In genomic region chrX:7926501-7926900, GRCh38 we compare ENCODE assay signal across 8 cellular contexts. TPM values are rescaled to one million over a fixed set of nuclear protein-coding genes. Genes with fewer than 3 reads are reported as not detected.
DNase-seq lines count a peak whose midpoint lies in the region; ATAC-seq, FAIRE-seq and TF ChIP-seq lines count a peak whose summit lies in the region.

No MANE protein-coding gene starts in this region.

- no peak for DNase-seq in activated T-cell treated with anti-CD3 and anti-CD28 coated beads, Interleukin-2, amount 50 U/mL, for 72 hours
- no peak for DNase-seq in activated T-cell treated with anti-CD3 and anti-CD28 coated beads, Interleukin-2, amount 50 U/mL, for 1 hour
- DNase-seq in GM12878 (ENCODE audit: low read depth, low spot score) = no peak
- DNase-seq in thyroid gland = no peak
- no peak for DNase-seq in NCI-H82 treated with DMSO at 0.1 percent for 48 hours (lab: John Stamatoyannopoulos, UW; ENCODE audit: unreplicated experiment)
- DNase-seq in NCI-H69 (lab: John Stamatoyannopoulos, UW) = no peak
- no peak for DNase-seq in T-helper 9 cell

- H3K27ac Mint-ChIP-seq in activated T-cell treated with anti-CD3 and anti-CD28 coated beads, Interleukin-2, amount 50 U/mL, for 72 hours = no peak overlapping the region

- H3K4me2 ChIP-seq in GM12878 (ENCODE audit: control insufficient read depth, insufficient read depth) = peak overlapping the region; percentile 85

- TF ChIP-seq CTCF in GM12878 (IDR thresholded peaks at IDR 0.05 in 2 of 3, conservative IDR thresholded peaks at IDR 0.05 in 1 of 3; ENCODE audit: control insufficient read depth in 2 of 3, extremely low read depth in 1 of 3, insufficient read depth in 1 of 3, low read depth in 3 of 3, low read length in 3 of 3) (no peak), liver (IDR thresholded peaks at IDR 0.05; ENCODE audit: low read depth, low read length, missing input control) (no peak), thyroid gland (IDR thresholded peaks at IDR 0.05) (no peak)

- RAD21 ChIA-PET in GM12878 (lab: Charles Lee; ENCODE audit: unreplicated experiment) = interaction anchor here (1.0 to 2.2 kb wide), 2 partner anchors 26 to 736 kb away, joined by 3 to 9 read pairs; no protein-coding TSS in a partner anchor

- H3K9ac ChIP-seq in GM12878 (ENCODE audit: control insufficient read depth, insufficient read depth, low read length) (peak overlapping the region; percentile 65), liver (ENCODE audit: low read depth in 1 of 2, low read length in 2 of 2) (peak overlapping the region; percentile 30 to 83)

- no peaks in the 10 kb centered on the region for H3K9me3 ChIP-seq in GM12878 (replicated peaks; ENCODE audit: control insufficient read depth, insufficient read depth, low read length)
- no peaks in the 10 kb centered on the region for H3K9me3 ChIP-seq in liver (ENCODE audit: control insufficient read depth in 4 of 4, low read length in 3 of 4)
- no peaks in the 10 kb centered on the region for H3K9me3 ChIP-seq in thyroid gland

- in situ Hi-C loops in GM12878 (cut with MboI) = loop anchor here (5.0 to 25.0 kb wide), 3 partner anchors 794 to 1904 kb away; no protein-coding TSS in a partner anchor

- 0 out of 2 replicates have a peak, but pooled peaks cover 2% of the 10 kb centered on the region for H3K79me2 ChIP-seq in GM12878 (ENCODE audit: control insufficient read depth, insufficient read depth, low read length)

- H3K27me3 ChIP-seq in GM12878 (replicated peaks in 1 of 2; ENCODE audit: control insufficient read depth in 2 of 2, insufficient read depth in 2 of 2, low read length in 1 of 2) = no peaks in the 10 kb centered on the region
- no peaks in the 10 kb centered on the region for H3K27me3 ChIP-seq in liver (ENCODE audit: control insufficient read depth in 4 of 4, insufficient read depth in 4 of 4, low read length in 3 of 4)
- no peaks in the 10 kb centered on the region for H3K27me3 ChIP-seq in thyroid gland

- no peaks in the 10 kb centered on the region for H3K9me3 Mint-ChIP-seq in activated T-cell treated with anti-CD3 and anti-CD28 coated beads, Interleukin-2, amount 50 U/mL, for 72 hours

- H3K4me3 ChIP-seq in GM12878 (peak overlapping the region; percentile 67), liver (ENCODE audit: low read depth in 1 of 3, low read length in 3 of 3) (peak overlapping the region; percentile 76 to 87 (median 84)), thyroid gland (replicated peaks in 1 of 3) (peak overlapping the region in 2 of 3 donors; percentile 26 to 56)

- CTCF ChIA-PET in GM12878 (lab: Yijun Ruan, JAX) = interaction anchor here (0.6 to 3.1 kb wide), 15 partner anchors 9 to 1904 kb away, joined by 3 to 27 read pairs (median 4); no protein-coding TSS in a partner anchor

- TF ChIP-seq RAD21 in GM12878 (IDR thresholded peaks at IDR 0.05; ENCODE audit: insufficient read depth, low read depth, low read length) (no peak), liver (IDR thresholded peaks at IDR 0.05) (no peak)

- peaks cover 28% of the 10 kb centered on the region for H3K4me1 Mint-ChIP-seq in activated T-cell treated with anti-CD3 and anti-CD28 coated beads, Interleukin-2, amount 50 U/mL, for 72 hours (ENCODE audit: low read depth)

- H3K27ac ChIP-seq in GM12878 (ENCODE audit: control insufficient read depth, insufficient read depth) (peak overlapping the region; percentile 84), liver (ENCODE audit: low read depth in 1 of 2, low read length in 2 of 2) (peak overlapping the region; percentile 91), thyroid gland (peak overlapping the region in 2 of 3 donors; percentile 75 to 89)

- SMC1A ChIA-PET in GM12878 (lab: Charles Lee; ENCODE audit: uncharacterized antibody, unreplicated experiment) = interaction anchor here (0.7 to 1.0 kb wide), 3 partner anchors 23 to 793 kb away, joined by 3 read pairs; no protein-coding TSS in a partner anchor

- TF ChIP-seq EP300 in GM12878 (IDR thresholded peaks at IDR 0.05; ENCODE audit: borderline replicate concordance in 1 of 2, control insufficient read depth in 1 of 2, low read depth in 2 of 2, low read length in 2 of 2) = no peak

- H3K27me3 Mint-ChIP-seq in activated T-cell treated with anti-CD3 and anti-CD28 coated beads, Interleukin-2, amount 50 U/mL, for 72 hours (ENCODE audit: low read depth) = no peaks in the 10 kb centered on the region

- H4K20me1 ChIP-seq in GM12878 (ENCODE audit: control insufficient read depth, insufficient read depth) = no peaks in the 10 kb centered on the region

- H3K36me3 Mint-ChIP-seq in activated T-cell treated with anti-CD3 and anti-CD28 coated beads, Interleukin-2, amount 50 U/mL, for 72 hours (ENCODE audit: insufficient read depth in 2 of 2) = peaks cover 0 to 1% of the 10 kb centered on the region in 2 donors

- intact Hi-C loops in GM12878 (cut with micrococcal nuclease; ENCODE audit: unreplicated experiment) (loop anchor here (2.0 to 10.0 kb wide), 6 partner anchors 60 to 1906 kb away; partner anchors contain the start of genes PUDP and STS), thyroid gland (cut with DNase I) (no loop called here)

- ATAC-seq in activated T-cell treated with anti-CD3 and anti-CD28 coated beads, Interleukin-2, amount 50 U/mL, for 72 hours (replicated peaks in 1 of 2) = no peak
- no peak for ATAC-seq in GM12878

- no TSS peak for BruUV-seq in GM12878 (replicated peaks; lab: Mats Ljungman, UMichigan)

- POLR2A ChIA-PET in GM12878 (lab: Charles Lee) = no interaction called here

- H3K4me1 ChIP-seq in GM12878 (ENCODE audit: control insufficient read depth, insufficient read depth, low read length) (peaks cover 7% of the 10 kb centered on the region), liver (ENCODE audit: control insufficient read depth in 4 of 4, insufficient read depth in 4 of 4, low read length in 3 of 4) (peaks cover 0 to 37% (median 31%) of the 10 kb centered on the region in 4 donors), thyroid gland (peaks cover 0 to 10% of the 10 kb centered on the region in 2 donors)

- peak overlapping the region; percentile 90 to 91 for H3K4me3 Mint-ChIP-seq in activated T-cell treated with anti-CD3 and anti-CD28 coated beads, Interleukin-2, amount 50 U/mL, for 72 hours

- H3K36me3 ChIP-seq in GM12878 (ENCODE audit: control insufficient read depth in 2 of 2, insufficient read depth in 2 of 2, low read length in 1 of 2) (no peaks in the 10 kb centered on the region), liver (ENCODE audit: control insufficient read depth in 4 of 4, insufficient read depth in 3 of 4, low read depth in 1 of 4, low read length in 3 of 4) (peaks cover 0 to 6% (median 4%) of the 10 kb centered on the region in 4 donors), thyroid gland (peaks cover 1 to 5% of the 10 kb centered on the region in 2 donors)

- WGBS in GM12878 (ENCODE audit: insufficient coverage, insufficient replicate concordance, low lambda C conversion rate, missing lambda C conversion rate) = 86% methylated on average over 5 of the region's 5 CpGs
- 50% methylated on average over 5 of the region's 5 CpGs for WGBS in liver
- WGBS in thyroid gland, 2 donors = 91 to 93% methylated on average over 4 to 5 of the region's 5 CpGs

- TF ChIP-seq POLR2A in GM12878 (IDR thresholded peaks at IDR 0.05; ENCODE audit: low read depth, low read length) = no peak
- no peak for TF ChIP-seq POLR2A in thyroid gland (IDR thresholded peaks at IDR 0.05)

- FAIRE-seq in GM12878 (lab: Jason Lieb, UNC) = no peak

- H2AFZ ChIP-seq in GM12878 (ENCODE audit: control insufficient read depth, low read depth, low read length) = peak overlapping the region; percentile 73

TF ChIP-seq in GM12878, 131 proteins besides CTCF, POLR2A, EP300 and RAD21 (continues in another document):
- TF ChIP-seq ZNF274 (IDR thresholded peaks at IDR 0.05; ENCODE audit: insufficient read depth, insufficient read length) (no peak), SMC3 (IDR thresholded peaks at IDR 0.05; ENCODE audit: borderline replicate concordance, low read length) (no peak), SREBF1 (IDR thresholded peaks at IDR 0.05; ENCODE audit: low read length) (no peak), STAT1 (conservative IDR thresholded peaks at IDR 0.05) (no peak), BRCA1 (IDR thresholded peaks at IDR 0.05; ENCODE audit: low read depth, low read length) (no peak)

TF ChIP-seq in liver, 16 proteins besides CTCF, POLR2A, EP300 and RAD21 (continues in another document):
- TF ChIP-seq YY1 (IDR thresholded peaks at IDR 0.05) (no peak), FOXA1 (IDR thresholded peaks at IDR 0.05) (no peak), NR2F2 (IDR thresholded peaks at IDR 0.05) (no peak), MAX (IDR thresholded peaks at IDR 0.05) (no peak), EGR1 (IDR thresholded peaks at IDR 0.05; ENCODE audit: low read depth in 2 of 2) (no peak), ATF3 (IDR thresholded peaks at IDR 0.05) (no peak), HNF4A (conservative IDR thresholded peaks at IDR 0.05) (no peak)

RNA-seq across cellular contexts. Expression of gene PNPLA4, which starts 0.7 kb away (rescaled TPM):
- total RNA-seq in activated T-cell treated with anti-CD3 and anti-CD28 coated beads, Interleukin-2, amount 50 U/mL, for 72 hours = 10 to 100 TPM; 14.3 to 28.2 TPM
- total RNA-seq in GM12878 (2013; cell fraction: nucleolus; rRNA removed) = 5.4 and 5.8 TPM in 2 replicates
- total RNA-seq in GM12878 (2014; rRNA removed) (24.0 and 34.6 TPM in 2 replicates), GM12878 (2014; rRNA removed; fragmentation: Illumina TruSeq; extraction: Trizol) (16.9 and 20.2 TPM in 2 replicates), GM12878 (2021) (21.1 and 24.0 TPM in 2 replicates), liver (10 to 100 TPM; 10.1 to 15.6 TPM), thyroid gland (10 to 100 TPM; 19.7 to 70.1 (median 39.5) TPM)
- 11.5 TPM for polyA plus RNA-seq in GM12878 (2011; ENCODE audit: low read depth)
- polyA plus RNA-seq in GM12878 (2011; rRNA removed) (14.9 and 18.0 TPM in 2 replicates), GM12878 (2014; fragmentation: Illumina TruSeq; extraction: Trizol) (35.0 and 38.5 TPM in 2 replicates), GM12878 (2014; fragmentation: Nextera tagmentation; extraction: Ambion mirVana) (10 to 100 TPM; 35.0 to 53.0 TPM), GM12878 (2014; rRNA removed) (22.8 and 32.2 TPM in 2 replicates), GM12878 (2016; fragmentation: Nextera tagmentation; extraction: Ambion mirVana) (10 to 100 TPM; 42.1 to 51.4 TPM), liver (10 to 100 TPM; 15.2 to 28.3 TPM)
- polyA plus RNA-seq in GM12878 (2011; cell fraction: cytosol; rRNA removed) = 23.6 and 32.1 TPM in 2 replicates
- 12.9 and 13.8 TPM in 2 replicates for polyA plus RNA-seq in GM12878 (2011; cell fraction: nucleus; rRNA removed)
- 16.3 and 16.7 TPM in 2 replicates for polyA plus RNA-seq in GM12878 (2012)
- 13.2 and 16.8 TPM in 2 replicates for polyA minus RNA-seq in GM12878 (2011; rRNA and poly(A)+ RNA removed)
- polyA minus RNA-seq in GM12878 (2011; cell fraction: cytosol; rRNA and poly(A)+ RNA removed) = 3.9 and 8.6 TPM in 2 replicates
- polyA minus RNA-seq in GM12878 (2011; cell fraction: nucleus; rRNA and poly(A)+ RNA removed) = 1.6 and 3.1 TPM in 2 replicates
